Comparison of ENCODE assay signal across 18 cellular contexts in the genomic region with DNA sequence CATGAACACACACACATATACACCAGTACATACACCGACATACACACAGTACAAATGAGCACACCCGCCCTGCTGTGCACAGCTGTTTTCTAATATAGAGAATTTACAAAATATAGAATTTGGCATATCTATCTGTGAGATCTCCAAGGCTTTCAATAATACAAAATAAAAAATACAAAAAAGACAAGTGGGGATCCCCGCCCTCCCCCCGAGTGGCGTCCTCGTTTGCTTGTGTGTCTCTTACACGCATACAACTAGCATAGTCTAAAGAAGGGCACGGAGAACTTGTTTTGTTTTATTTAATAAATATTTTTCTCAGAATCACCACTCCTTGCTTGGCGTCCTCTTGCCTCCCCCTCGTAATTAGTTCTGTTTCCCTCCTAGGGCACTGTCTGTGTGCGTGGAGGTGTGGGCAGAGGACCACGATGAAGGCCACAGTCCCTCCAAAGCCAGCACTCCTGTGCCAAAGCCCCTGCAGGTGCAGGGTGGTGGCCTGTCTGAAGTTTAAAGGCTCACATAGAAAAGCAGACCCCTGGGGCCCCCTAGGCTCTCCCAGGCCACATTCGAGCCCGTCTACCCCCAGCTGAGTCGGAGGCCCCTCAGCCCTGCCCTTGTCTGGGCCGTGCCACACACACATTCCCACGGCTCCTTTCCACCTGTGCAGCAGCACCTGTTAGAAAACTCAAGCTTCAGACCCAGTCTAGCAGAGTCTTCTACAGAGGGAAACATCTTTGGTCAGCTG.
DNase-seq lines count a peak whose midpoint lies in the region; ATAC-seq, FAIRE-seq and TF ChIP-seq lines count a peak whose summit lies in the region.
"Had no signal": no experiment of that assay in that cellular context is flagged by ENCODE, and none has a peak within 500 bp of the region (broad histone marks: within the 10 kb centered on the region; RNA-seq: fewer than 3 reads in every experiment).

No MANE protein-coding gene starts in this region.

- no peaks in the 10 kb centered on the region for H3K9me3 ChIP-seq in right atrium auricular region
- H3K9me3 ChIP-seq: BE2C had no signal

- H3K27me3 ChIP-seq in right atrium auricular region (no peaks in the 10 kb centered on the region), H7 (ENCODE audit: control insufficient read depth, insufficient read depth, low read length) (no peaks in the 10 kb centered on the region)
- H3K27me3 ChIP-seq: BE2C had no signal

- no peak overlapping the region for H3K4me3 ChIP-seq in right atrium auricular region
- no peak overlapping the region for H3K4me3 ChIP-seq in H7 (ENCODE audit: insufficient read depth, low read depth, low read length)

- H3K27ac ChIP-seq in right atrium auricular region = no peak overlapping the region
- H3K27ac ChIP-seq: HL-60 had no signal

- FAIRE-seq in H54 (lab: Jason Lieb, UNC) = no peak
- FAIRE-seq: D721Med, GM12892, H1 had no signal

- TF ChIP-seq POLR2A in H54 (IDR thresholded peaks at IDR 0.05; ENCODE audit: low read depth, low read length) = no peak

- H3K4me1 ChIP-seq in right atrium auricular region = peaks cover 0 to 6% of the 10 kb centered on the region in 2 donors

- ATAC-seq in left cardiac atrium (no peak), SK-N-SH treated with all-trans-retinoic acid at 6 μM for 48 hours (no peak)

- H3K36me3 ChIP-seq in right atrium auricular region = peaks cover 59% of the 10 kb centered on the region
- H3K36me3 ChIP-seq in H7 (replicated peaks; ENCODE audit: control insufficient read depth, insufficient read depth, low read length) = no peaks in the 10 kb centered on the region; the same call in 1 of the 2 replicates
- H3K36me3 ChIP-seq: BE2C had no signal

- intact Hi-C loops in left cardiac atrium (cut with DNase I) = no loop called here

- TF ChIP-seq CTCF in right atrium auricular region (IDR thresholded peaks at IDR 0.05) = no peak

- DNase-seq in right atrium auricular region (ENCODE audit: low spot score) (peak; percentile 51), left cardiac atrium (no peak), H7 (peak; percentile 26), mesenteric fat pad (ENCODE audit: low spot score) (peak; percentile 65), H54 (ENCODE audit: insufficient read length, low spot score) (no peak)
- no peak for DNase-seq in activated CD8-positive, alpha-beta memory T cell treated with anti-CD3 and anti-CD28 coated beads for 24 hours
- DNase-seq: BE2C; C1 segment of cervical spinal cord; CD4-positive, CD25-positive, alpha-beta regulatory T cell; CD8-positive, alpha-beta memory T cell; COR-L47; GDM1; HCEC 1CT had no signal

TF ChIP-seq in SK-N-SH treated with all-trans-retinoic acid at 6 μM for 48 hours, 23 proteins besides CTCF, POLR2A, EP300 and RAD21:
- TF ChIP-seq BACH2 (CRISPR knock-in tag; IDR thresholded peaks at IDR 0.05; ENCODE audit: borderline replicate concordance) (no peak), ZC3H10 (CRISPR knock-in tag; IDR thresholded peaks at IDR 0.05) (no peak), CSRNP3 (CRISPR knock-in tag; IDR thresholded peaks at IDR 0.05) (no peak), GLIS3 (CRISPR knock-in tag; IDR thresholded peaks at IDR 0.05) (no peak), ZFP3 (CRISPR knock-in tag; IDR thresholded peaks at IDR 0.05) (no peak), OSR1 (CRISPR knock-in tag; IDR thresholded peaks at IDR 0.05) (no peak), PPARA (CRISPR knock-in tag; IDR thresholded peaks at IDR 0.05; ENCODE audit: borderline replicate concordance) (no peak), ZNF8 (CRISPR knock-in tag; IDR thresholded peaks at IDR 0.05) (no peak), ZNF565 (CRISPR knock-in tag; conservative IDR thresholded peaks at IDR 0.05; ENCODE audit: low read depth) (no peak), SNAI2 (CRISPR knock-in tag; IDR thresholded peaks at IDR 0.05) (no peak)
- TF ChIP-seq, protein P1, sequence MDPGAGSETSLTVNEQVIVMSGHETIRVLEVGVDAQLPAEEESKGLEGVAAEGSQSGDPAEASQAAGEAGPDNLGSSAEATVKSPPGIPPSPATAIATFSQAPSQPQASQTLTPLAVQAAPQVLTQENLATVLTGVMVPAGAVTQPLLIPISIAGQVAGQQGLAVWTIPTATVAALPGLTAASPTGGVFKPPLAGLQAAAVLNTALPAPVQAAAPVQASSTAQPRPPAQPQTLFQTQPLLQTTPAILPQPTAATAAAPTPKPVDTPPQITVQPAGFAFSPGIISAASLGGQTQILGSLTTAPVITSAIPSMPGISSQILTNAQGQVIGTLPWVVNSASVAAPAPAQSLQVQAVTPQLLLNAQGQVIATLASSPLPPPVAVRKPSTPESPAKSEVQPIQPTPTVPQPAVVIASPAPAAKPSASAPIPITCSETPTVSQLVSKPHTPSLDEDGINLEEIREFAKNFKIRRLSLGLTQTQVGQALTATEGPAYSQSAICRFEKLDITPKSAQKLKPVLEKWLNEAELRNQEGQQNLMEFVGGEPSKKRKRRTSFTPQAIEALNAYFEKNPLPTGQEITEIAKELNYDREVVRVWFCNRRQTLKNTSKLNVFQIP (CRISPR knock-in tag; IDR thresholded peaks at IDR 0.05; ENCODE audit: borderline replicate concordance, low read depth) = no peak

Comparison
In these comparisons a context has a peak if more than half of its experiments do, and no peak if none do; other contexts are left out.
1. DNase-seq: peak in right atrium auricular region (single experiment), H7 (single experiment) and mesenteric fat pad (single experiment); none in left cardiac atrium (single experiment), activated CD8-positive, alpha-beta memory T cell treated with anti-CD3 and anti-CD28 coated beads for 24 hours (single experiment) and H54 (single experiment).